14 cellular contexts compared by ENCODE assay signal in the genomic region with DNA sequence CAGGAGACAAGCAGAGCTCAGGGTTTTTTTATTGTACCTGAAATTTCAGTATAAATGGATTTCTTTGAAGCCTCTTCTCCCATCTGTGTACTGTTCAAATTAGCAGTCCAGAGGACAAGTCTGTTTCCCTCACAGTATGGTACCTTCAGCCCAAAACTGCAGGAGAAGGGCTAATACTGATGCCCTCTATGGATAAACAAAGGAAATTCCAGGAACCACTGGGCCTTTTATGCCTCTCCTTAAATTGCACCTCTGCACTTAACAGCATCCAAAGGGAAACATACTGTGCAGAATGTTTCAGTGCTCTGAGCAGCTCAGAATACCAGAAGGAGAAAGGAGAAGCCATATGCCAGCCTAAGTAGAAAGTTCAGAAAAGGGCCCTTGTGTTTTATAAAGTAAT.
"Had no signal": no experiment of that assay in that cellular context is flagged by ENCODE, and none has a peak within 500 bp of the region (broad histone marks: within the 10 kb centered on the region; RNA-seq: fewer than 3 reads in every experiment).

No MANE protein-coding gene starts in this region.

- H3K4me3 ChIP-seq: body of pancreas, colonic mucosa, esophagus squamous epithelium, tibial artery, uterus had no signal

- H3K36me3 ChIP-seq: colonic mucosa, esophagus squamous epithelium, tibial artery, uterus had no signal

- H3K27me3 ChIP-seq: body of pancreas, colonic mucosa, tibial artery, uterus had no signal

- H3K4me1 Mint-ChIP-seq: activated CD4-positive, alpha-beta T cell treated with anti-CD3 and anti-CD28 coated beads, Interleukin-2, amount 10 ng/mL, durations not matched to agents 7 days and 5 days; activated naive CD8-positive, alpha-beta T cell treated with anti-CD3 and anti-CD28 coated beads for 36 hours; natural killer cell had no signal

- H3K36me3 Mint-ChIP-seq: activated naive CD8-positive, alpha-beta T cell treated with anti-CD3 and anti-CD28 coated beads for 36 hours; natural killer cell; stimulated activated naive B cell treated with anti-CD40 and anti-IgM and Interleukin-4, amounts not matched to agents 10 μg/mL and 1 μg/mL and 100 μg/mL, for 72 hours had no signal

- DNase-seq: activated CD4-positive, alpha-beta T cell treated with anti-CD3 and anti-CD28 coated beads, Interleukin-2, amount 10 ng/mL, durations not matched to agents 7 days and 5 days; activated naive CD8-positive, alpha-beta T cell treated with anti-CD3 and anti-CD28 coated beads for 36 hours; amygdala; body of pancreas; caudate nucleus; colonic mucosa; esophagus squamous epithelium; mesendoderm; natural killer cell; occipital lobe; stimulated activated CD4-positive, alpha-beta T cell treated with anti-CD3 and anti-CD28 coated beads, Interleukin-2, amount 100 ng/mL, for 48 hours; stimulated activated naive B cell treated with anti-CD40 and anti-IgM and Interleukin-4, amounts not matched to agents 10 μg/mL and 1 μg/mL and 100 μg/mL, for 72 hours; tibial artery; uterus had no signal

- H3K4me1 ChIP-seq: body of pancreas, colonic mucosa, uterus had no signal

- H3K4me3 Mint-ChIP-seq: activated CD4-positive, alpha-beta T cell treated with anti-CD3 and anti-CD28 coated beads, Interleukin-2, amount 10 ng/mL, durations not matched to agents 7 days and 5 days; activated naive CD8-positive, alpha-beta T cell treated with anti-CD3 and anti-CD28 coated beads for 36 hours; natural killer cell; stimulated activated naive B cell treated with anti-CD40 and anti-IgM and Interleukin-4, amounts not matched to agents 10 μg/mL and 1 μg/mL and 100 μg/mL, for 72 hours had no signal

- H3K27ac ChIP-seq: body of pancreas, colonic mucosa, esophagus squamous epithelium, tibial artery, uterus had no signal

- ATAC-seq: body of pancreas; natural killer cell; stimulated activated naive B cell treated with anti-CD40 and anti-IgM and Interleukin-4, amounts not matched to agents 10 μg/mL and 1 μg/mL and 100 μg/mL, for 72 hours had no signal

- H3K9me3 ChIP-seq: body of pancreas, colonic mucosa, esophagus squamous epithelium, tibial artery, uterus had no signal

- H3K9me3 Mint-ChIP-seq: activated CD4-positive, alpha-beta T cell treated with anti-CD3 and anti-CD28 coated beads, Interleukin-2, amount 10 ng/mL, durations not matched to agents 7 days and 5 days; activated naive CD8-positive, alpha-beta T cell treated with anti-CD3 and anti-CD28 coated beads for 36 hours; natural killer cell; stimulated activated naive B cell treated with anti-CD40 and anti-IgM and Interleukin-4, amounts not matched to agents 10 μg/mL and 1 μg/mL and 100 μg/mL, for 72 hours had no signal

- H3K27ac Mint-ChIP-seq: activated CD4-positive, alpha-beta T cell treated with anti-CD3 and anti-CD28 coated beads, Interleukin-2, amount 10 ng/mL, durations not matched to agents 7 days and 5 days; activated naive CD8-positive, alpha-beta T cell treated with anti-CD3 and anti-CD28 coated beads for 36 hours; natural killer cell; stimulated activated naive B cell treated with anti-CD40 and anti-IgM and Interleukin-4, amounts not matched to agents 10 μg/mL and 1 μg/mL and 100 μg/mL, for 72 hours had no signal
